8 cellular contexts compared by ENCODE assay signal in the genomic region with DNA sequence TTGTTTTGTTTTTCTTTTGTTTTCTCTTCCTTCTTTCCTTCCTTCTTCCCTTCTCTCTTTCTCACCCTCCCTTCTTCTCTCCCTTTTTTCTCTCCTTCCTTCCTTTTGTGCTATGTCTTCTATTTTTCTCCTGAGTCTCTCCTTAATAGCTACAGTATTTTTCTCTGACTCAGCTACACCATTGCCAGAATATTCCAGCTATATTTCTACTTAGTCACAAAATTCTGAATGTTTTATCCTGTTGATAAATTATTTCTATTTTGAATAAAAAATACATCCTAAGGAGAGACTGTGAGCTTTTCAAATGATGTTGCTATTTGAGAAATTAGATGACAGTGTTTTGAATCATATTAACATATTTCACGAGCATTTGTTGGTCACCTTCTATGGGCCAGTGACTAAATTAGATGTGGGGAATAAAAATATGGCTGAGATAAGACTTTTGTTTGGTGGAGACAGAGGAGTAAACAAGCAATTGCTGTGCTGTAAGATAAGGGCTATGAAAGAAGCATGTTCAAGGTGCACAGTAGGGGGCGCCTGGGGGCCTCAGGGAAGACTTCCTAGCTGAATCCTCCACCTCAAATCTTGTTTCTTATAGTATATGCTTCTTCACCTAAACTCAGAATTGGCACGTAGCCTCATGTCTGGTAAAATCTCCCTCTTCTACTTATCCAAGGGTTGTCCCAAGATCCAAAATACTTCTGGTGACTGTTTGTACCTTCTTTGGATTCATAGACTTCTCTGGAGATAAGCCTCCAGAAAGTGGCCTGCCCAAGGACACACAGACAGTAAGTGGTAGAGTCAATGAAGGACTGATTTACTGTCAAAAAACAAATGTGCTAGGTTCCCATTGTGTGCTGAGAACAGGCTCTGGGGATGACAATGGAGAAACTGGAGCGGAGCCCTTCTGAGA.
DNase-seq lines count a peak whose midpoint lies in the region; ATAC-seq, FAIRE-seq and TF ChIP-seq lines count a peak whose summit lies in the region.

No MANE protein-coding gene starts in this region.

- H3K36me3 Mint-ChIP-seq in stimulated activated naive B cell treated with anti-CD40 and anti-IgM and Interleukin-4, amounts not matched to agents 10 μg/mL and 1 μg/mL and 100 μg/mL, for 72 hours, result no peaks in the 10 kb centered on the region

- FAIRE-seq in small intestine (lab: Jason Lieb, UNC), result no peak

- H3K4me1 ChIP-seq in small intestine (ENCODE audit: control insufficient read depth in 2 of 2, insufficient read depth in 1 of 2, low read depth in 1 of 2, low read length in 1 of 2), result no peaks in the 10 kb centered on the region
- no peaks in the 10 kb centered on the region for H3K4me1 ChIP-seq in tibial nerve

- no peak overlapping the region for H3K27ac ChIP-seq in small intestine (ENCODE audit: low read depth in 1 of 2, low read length in 1 of 2)
- H3K27ac ChIP-seq in tibial nerve, result no peak overlapping the region

- ATAC-seq in HG02870 (IDR thresholded peaks at IDR 0.05; ENCODE audit: unreplicated experiment), result no peak
- ATAC-seq in stimulated activated naive B cell treated with anti-CD40 and anti-IgM and Interleukin-4, amounts not matched to agents 10 μg/mL and 1 μg/mL and 100 μg/mL, for 72 hours (replicated peaks), result no peak

- DNase-seq in DMS53 treated with DMSO at 0.1 percent for 48 hours (lab: John Stamatoyannopoulos, UW; ENCODE audit: unreplicated experiment) (peak; percentile 39), LNCaP clone FGC (ENCODE audit: low read depth) (no peak), epithelial cell of proximal tubule (ENCODE audit: low read depth) (no peak), small intestine (peak; percentile 7), tibial nerve (ENCODE audit: low spot score in 2 of 2) (no peak)
- DNase-seq in activated CD4-positive, CD25-positive, alpha-beta regulatory T cell treated with anti-CD3 and anti-CD28 coated beads, Interleukin-2, amount 50 U/mL, for 72 hours, result peak; percentile 41
- no peak for DNase-seq in stimulated activated naive B cell treated with anti-CD40 and anti-IgM and Interleukin-4, amounts not matched to agents 10 μg/mL and 1 μg/mL and 100 μg/mL, for 72 hours

- H3K4me1 Mint-ChIP-seq in stimulated activated naive B cell treated with anti-CD40 and anti-IgM and Interleukin-4, amounts not matched to agents 10 μg/mL and 1 μg/mL and 100 μg/mL, for 72 hours, result peaks cover 15 to 31% of the 10 kb centered on the region in 2 donors

- H3K4me3 ChIP-seq in LNCaP clone FGC (ENCODE audit: low read depth, low read length) (no peak overlapping the region), epithelial cell of proximal tubule (ENCODE audit: low read depth, low read length) (no peak overlapping the region), small intestine (ENCODE audit: low read depth in 1 of 2, low read length in 2 of 2) (no peak overlapping the region), tibial nerve (no peak overlapping the region)

- no peaks in the 10 kb centered on the region for H3K27me3 ChIP-seq in small intestine (ENCODE audit: control insufficient read depth in 2 of 2, insufficient read depth in 2 of 2, low read length in 2 of 2)
- no peaks in the 10 kb centered on the region for H3K27me3 ChIP-seq in tibial nerve

- H3K4me3 Mint-ChIP-seq in stimulated activated naive B cell treated with anti-CD40 and anti-IgM and Interleukin-4, amounts not matched to agents 10 μg/mL and 1 μg/mL and 100 μg/mL, for 72 hours, result no peak overlapping the region

- TF ChIP-seq CTCF in LNCaP clone FGC (IDR thresholded peaks at IDR 0.05; ENCODE audit: control insufficient read depth, extremely low read depth, insufficient read depth) (peak; percentile 54), epithelial cell of proximal tubule (conservative IDR thresholded peaks at IDR 0.05; ENCODE audit: low read depth, low read length) (peak; percentile 95), tibial nerve (IDR thresholded peaks at IDR 0.05) (peak in 1 of 5 experiments; percentile 13)

- H3K27me3 Mint-ChIP-seq in stimulated activated naive B cell treated with anti-CD40 and anti-IgM and Interleukin-4, amounts not matched to agents 10 μg/mL and 1 μg/mL and 100 μg/mL, for 72 hours, result no peaks in the 10 kb centered on the region

- 44 to 55% (median 48%) methylated on average over 4 of the region's 4 CpGs for WGBS in small intestine, 3 donors
- WGBS in tibial nerve, 2 donors, result 60 to 61% methylated on average over 4 of the region's 4 CpGs

- H3K9me3 ChIP-seq in small intestine (ENCODE audit: control insufficient read depth, low read depth), result no peaks in the 10 kb centered on the region
- no peaks in the 10 kb centered on the region for H3K9me3 ChIP-seq in tibial nerve

- no peaks in the 10 kb centered on the region for H3K36me3 ChIP-seq in small intestine (ENCODE audit: control insufficient read depth in 2 of 2, insufficient read depth in 2 of 2, low read length in 2 of 2)
- no peaks in the 10 kb centered on the region for H3K36me3 ChIP-seq in tibial nerve

- H3K9me3 Mint-ChIP-seq in stimulated activated naive B cell treated with anti-CD40 and anti-IgM and Interleukin-4, amounts not matched to agents 10 μg/mL and 1 μg/mL and 100 μg/mL, for 72 hours, result peaks cover 0 to 1% of the 10 kb centered on the region in 2 donors

- TF ChIP-seq EP300 in tibial nerve (IDR thresholded peaks at IDR 0.05), result no peak

- no peak overlapping the region for H3K27ac Mint-ChIP-seq in stimulated activated naive B cell treated with anti-CD40 and anti-IgM and Interleukin-4, amounts not matched to agents 10 μg/mL and 1 μg/mL and 100 μg/mL, for 72 hours

- TF ChIP-seq POLR2A in tibial nerve (IDR thresholded peaks at IDR 0.05), result no peak

Comparison
In these comparisons a context has a peak if more than half of its experiments do, and no peak if none do; other contexts are left out.
1. DNase-seq: peak in DMS53 treated with DMSO at 0.1 percent for 48 hours (single experiment), activated CD4-positive, CD25-positive, alpha-beta regulatory T cell treated with anti-CD3 and anti-CD28 coated beads, Interleukin-2, amount 50 U/mL, for 72 hours (single experiment) and small intestine (single experiment); none in LNCaP clone FGC (single experiment), epithelial cell of proximal tubule (single experiment), tibial nerve (0 of 2) and stimulated activated naive B cell treated with anti-CD40 and anti-IgM and Interleukin-4, amounts not matched to agents 10 μg/mL and 1 μg/mL and 100 μg/mL, for 72 hours (single experiment).